ENCODE assay signal across 11 cellular contexts in the genomic region with DNA sequence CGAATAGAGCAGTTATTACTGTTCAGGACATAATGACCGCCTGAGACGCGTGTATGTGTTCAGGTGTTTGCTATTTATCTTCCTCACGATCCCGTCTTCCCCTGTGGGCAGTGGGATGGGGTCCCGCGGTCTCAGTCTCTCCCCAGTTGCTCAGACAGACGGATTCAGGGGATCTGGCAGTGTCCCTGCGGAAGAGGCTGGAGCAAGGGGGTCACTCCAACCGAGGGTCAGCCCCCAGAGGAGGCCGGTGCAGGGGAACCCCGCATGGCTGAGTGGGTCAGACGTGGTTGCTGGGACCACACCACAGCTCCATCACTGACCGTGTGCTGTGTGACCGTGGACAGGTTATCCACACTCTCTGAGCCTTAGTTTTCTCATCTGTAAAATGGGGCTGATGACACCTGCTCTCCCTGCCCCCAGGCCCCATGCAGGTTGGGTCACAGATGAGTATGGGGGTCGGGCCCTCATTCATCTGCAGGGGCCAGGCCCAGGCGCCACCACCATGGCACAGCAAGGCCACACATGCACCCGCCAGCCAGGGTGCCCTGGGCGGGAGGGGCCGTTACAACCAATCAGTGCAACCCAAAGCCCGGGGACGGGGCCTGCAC. TPM values are rescaled to one million over a fixed set of nuclear protein-coding genes. Genes with fewer than 3 reads are reported as not detected.
"Had no signal": no experiment of that assay in that cellular context is flagged by ENCODE, and none has a peak within 500 bp of the region (broad histone marks: within the 10 kb centered on the region; RNA-seq: fewer than 3 reads in every experiment).

No MANE protein-coding gene starts in this region.

- H3K4me3 ChIP-seq: thoracic aorta had no signal

- H3K9me3 Mint-ChIP-seq: activated CD4-positive, alpha-beta T cell treated with anti-CD3 and anti-CD28 coated beads, Interleukin-2, amount 10 ng/mL, durations not matched to agents 7 days and 5 days; activated naive CD4-positive, alpha-beta T cell treated with anti-CD3 and anti-CD28 coated beads, Interleukin-2, amount 50 U/mL, for 72 hours; stimulated activated naive CD8-positive, alpha-beta T cell treated with anti-CD3 and anti-CD28 coated beads, Interleukin-15, Interleukin-2, amounts not matched to agents 100 ng/mL and 50 ng/mL, for 24 hours; T-helper 1 cell treated with Interleukin-12 subunit alpha and Interleukin-12 subunit beta and Interleukin-4 antibody, amounts not matched to agents 30 μg/mL and 1 μg/mL, for 36 hours had no signal

- H3K36me3 Mint-ChIP-seq: activated naive CD4-positive, alpha-beta T cell treated with anti-CD3 and anti-CD28 coated beads, Interleukin-2, amount 50 U/mL, for 72 hours had no signal

- H3K9me3 ChIP-seq: esophagus squamous epithelium, left lung, thoracic aorta had no signal

- H3K36me3 ChIP-seq: esophagus squamous epithelium, left lung, thoracic aorta had no signal

- ATAC-seq: activated naive CD4-positive, alpha-beta T cell treated with anti-CD3 and anti-CD28 coated beads, Interleukin-2, amount 50 U/mL, for 72 hours; left lung had no signal

- H3K27ac Mint-ChIP-seq: activated CD4-positive, alpha-beta T cell treated with anti-CD3 and anti-CD28 coated beads, Interleukin-2, amount 10 ng/mL, durations not matched to agents 7 days and 5 days; activated naive CD4-positive, alpha-beta T cell treated with anti-CD3 and anti-CD28 coated beads, Interleukin-2, amount 50 U/mL, for 72 hours; stimulated activated naive CD8-positive, alpha-beta T cell treated with anti-CD3 and anti-CD28 coated beads, Interleukin-15, Interleukin-2, amounts not matched to agents 100 ng/mL and 50 ng/mL, for 24 hours; T-helper 1 cell treated with Interleukin-12 subunit alpha and Interleukin-12 subunit beta and Interleukin-4 antibody, amounts not matched to agents 30 μg/mL and 1 μg/mL, for 36 hours had no signal

- DNase-seq: activated CD4-positive, alpha-beta T cell treated with anti-CD3 and anti-CD28 coated beads, Interleukin-2, amount 10 ng/mL, durations not matched to agents 7 days and 5 days; activated CD4-positive, CD25-positive, alpha-beta regulatory T cell; activated T-cell treated with anti-CD3 and anti-CD28 coated beads for 4 hours; esophagus squamous epithelium; left lung; stimulated activated CD4-positive, alpha-beta T cell treated with anti-CD3 and anti-CD28 coated beads, Interleukin-15, amount 100 ng/mL, for 24 hours; stimulated activated CD4-positive, alpha-beta T cell treated with anti-CD3 and anti-CD28 coated beads, Interleukin-4, amount 100 ng/mL, for 24 hours had no signal

- H3K27ac ChIP-seq: left lung had no signal

- H3K4me3 Mint-ChIP-seq: activated CD4-positive, alpha-beta T cell treated with anti-CD3 and anti-CD28 coated beads, Interleukin-2, amount 10 ng/mL, durations not matched to agents 7 days and 5 days; stimulated activated naive CD8-positive, alpha-beta T cell treated with anti-CD3 and anti-CD28 coated beads, Interleukin-15, Interleukin-2, amounts not matched to agents 100 ng/mL and 50 ng/mL, for 24 hours; T-helper 1 cell treated with Interleukin-12 subunit alpha and Interleukin-12 subunit beta and Interleukin-4 antibody, amounts not matched to agents 30 μg/mL and 1 μg/mL, for 36 hours had no signal

RNA-seq across cellular contexts. Expression of gene MMP17, which starts 5.2 kb away (rescaled TPM):
- total RNA-seq: activated naive CD4-positive, alpha-beta T cell treated with anti-CD3 and anti-CD28 coated beads, Interleukin-2, amount 50 U/mL, for 72 hours had no signal
